ENCODE assay signal across 11 cellular contexts in the genomic region with DNA sequence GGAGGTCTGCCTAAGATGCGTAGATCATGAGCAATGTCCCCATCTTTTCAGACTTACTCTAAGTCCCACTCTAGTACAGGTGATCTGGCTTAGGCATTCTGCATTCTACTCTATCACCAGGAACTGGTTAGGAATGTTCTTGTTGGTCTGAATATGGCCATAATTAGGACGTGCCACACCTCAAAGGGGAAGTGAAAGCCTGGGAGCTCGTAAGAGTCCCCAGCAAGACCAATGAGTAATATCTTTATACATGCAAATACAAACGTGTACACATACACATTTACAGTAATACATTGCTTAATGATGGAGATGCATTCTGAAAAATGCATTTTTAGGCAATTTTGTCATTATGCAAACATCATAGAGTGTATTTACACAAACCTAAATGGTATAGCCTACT. TPM values are rescaled to one million over a fixed set of nuclear protein-coding genes. Genes with fewer than 3 reads are reported as not detected.
A peak's percentile ranks its signal among the peaks of the same experiment; 100 is the strongest.
DNase-seq lines count a peak whose midpoint lies in the region; ATAC-seq and TF ChIP-seq lines count a peak whose summit lies in the region.
"Had no signal": no experiment of that assay in that cellular context is flagged by ENCODE, and none has a peak within 500 bp of the region (broad histone marks: within the 10 kb centered on the region; RNA-seq: fewer than 3 reads in every experiment).

No MANE protein-coding gene starts in this region.

- BruUV-seq in A673 (replicated peaks; lab: Mats Ljungman, UMichigan) = no TSS peak

- CTCF ChIA-PET in A673 (lab: Charles Lee) = no interaction called here

- TF ChIP-seq CTCF in mucosa of descending colon (IDR thresholded peaks at IDR 0.05) = no peak
- TF ChIP-seq CTCF in A673 (conservative IDR thresholded peaks at IDR 0.05; ENCODE audit: low read depth, low read length) = no peak

- intact Hi-C loops in mucosa of descending colon (cut with DNase I, micrococcal nuclease) = no loop called here
- intact Hi-C loops in A673 (cut with micrococcal nuclease; ENCODE audit: unreplicated experiment) = no loop called here

- no peak overlapping the region for H3K27ac ChIP-seq in A673 (ENCODE audit: low read depth, low read length, poor library complexity, severe bottlenecking)
- H3K27ac ChIP-seq: dorsolateral prefrontal cortex had no signal

- POLR2A ChIA-PET in A673 (lab: Charles Lee; ENCODE audit: low non-redundant PET) = no interaction called here

- H3K9me3 ChIP-seq in mucosa of descending colon (no peaks in the 10 kb centered on the region), A673 (ENCODE audit: low read depth, low read length, poor library complexity, severe bottlenecking) (no peaks in the 10 kb centered on the region)

- H3K36me3 ChIP-seq in mucosa of descending colon (ENCODE audit: low read depth) (no peaks in the 10 kb centered on the region), A673 (ENCODE audit: insufficient read depth, low read length, poor library complexity, severe bottlenecking) (peaks cover 39% of the 10 kb centered on the region)

- H3K4me1 ChIP-seq in mucosa of descending colon (ENCODE audit: low read depth) (peaks cover 6% of the 10 kb centered on the region), A673 (ENCODE audit: insufficient read depth, low read length, poor library complexity, severe bottlenecking) (no peaks in the 10 kb centered on the region)

- no peaks in the 10 kb centered on the region for H3K27me3 ChIP-seq in A673 (replicated peaks; ENCODE audit: insufficient read depth, low read depth, low read length, poor library complexity)
- H3K27me3 ChIP-seq: dorsolateral prefrontal cortex had no signal

- DNase-seq in mucosa of descending colon (peak in 1 of 3 donors; percentile 36), NCI-H82 treated with DMSO at 0.1 percent for 48 hours (lab: John Stamatoyannopoulos, UW; ENCODE audit: unreplicated experiment) (no peak), A673 (ENCODE audit: low spot score) (no peak), left lobe of liver (ENCODE audit: low spot score) (no peak), GM03348 (ENCODE audit: low spot score) (no peak)
- DNase-seq: activated naive CD4-positive, alpha-beta T cell treated with anti-CD3 and anti-CD28 coated beads, Interleukin-2, amount 10 ng/mL, durations not matched to agents 7 days and 5 days; dorsolateral prefrontal cortex; EL had no signal

- no peak overlapping the region for H3K4me3 ChIP-seq in mucosa of descending colon
- H3K4me3 ChIP-seq in A673 (ENCODE audit: low read depth, low read length, poor library complexity, severe bottlenecking) = no peak overlapping the region
- H3K4me3 ChIP-seq: dorsolateral prefrontal cortex had no signal

- peak; percentile 94 for ATAC-seq in GM19025 (IDR thresholded peaks at IDR 0.05; ENCODE audit: low read depth, unreplicated experiment)
- peak; percentile 95 for ATAC-seq in HG02642 (IDR thresholded peaks at IDR 0.05; ENCODE audit: poor library complexity, unreplicated experiment)
- peak; percentile 93 for ATAC-seq in HG03521 (IDR thresholded peaks at IDR 0.05; ENCODE audit: unreplicated experiment)
- peak; percentile 98 for ATAC-seq in mucosa of descending colon
- ATAC-seq in left lobe of liver = no peak

RNA-seq across cellular contexts. Expression of gene ERCC3, which starts 19.4 kb away (rescaled TPM):
- total RNA-seq in mucosa of descending colon (10 to 100 TPM; 26.7 to 35.7 (median 33.6) TPM), A673 (2021) (69.5 and 70.2 TPM in 2 replicates), left lobe of liver (15.1 TPM)
